Comparison of ENCODE assay signal across 24 cellular contexts in genomic region chr7:124686543-124687161, GRCh38.
"Had no signal": no experiment of that assay in that cellular context is flagged by ENCODE, and none has a peak within 500 bp of the region (broad histone marks: within the 10 kb centered on the region; RNA-seq: fewer than 3 reads in every experiment).

No MANE protein-coding gene starts in this region.

- DNase-seq: cortex of kidney; effector memory CD8-positive, alpha-beta T cell; erythroblast; esophagus squamous epithelium; gastrocnemius medialis; head of caudate nucleus; kidney; left lung; mesendoderm; midbrain; naive thymus-derived CD4-positive, alpha-beta T cell; nephron progenitor cell; nucleus accumbens; ovary; stimulated activated CD4-positive, alpha-beta T cell treated with anti-CD3 and anti-CD28 coated beads, Interleukin-2, amount 100 ng/mL, for 24 hours; stimulated activated CD4-positive, alpha-beta T cell treated with anti-CD3 and anti-CD28 coated beads, Interleukin-4, amount 100 ng/mL, for 24 hours; stimulated activated naive CD4-positive, alpha-beta T cell treated with Interleukin-2 at 50 U/mL for 16 hours; stomach; thyroid gland had no signal

- ATAC-seq: effector memory CD8-positive, alpha-beta T cell; gastrocnemius medialis; left lung; naive thymus-derived CD4-positive, alpha-beta T cell; sciatic nerve; stimulated activated effector memory CD8-positive, alpha-beta T cell treated with anti-CD3 and anti-CD28 coated beads, Interleukin-12 subunit alpha, Interleukin-12 subunit beta, amount 100 ng/mL, for 72 hours had no signal

- H3K4me3 ChIP-seq: esophagus squamous epithelium, gastrocnemius medialis, hepatocyte, left lung, ovary, stomach, thyroid gland, vagina had no signal

- H3K27me3 Mint-ChIP-seq: effector memory CD8-positive, alpha-beta T cell; naive thymus-derived CD4-positive, alpha-beta T cell had no signal

- H3K27me3 ChIP-seq: esophagus squamous epithelium, gastrocnemius medialis, hepatocyte, left lung, ovary, stomach, thyroid gland, vagina had no signal

- H3K4me1 ChIP-seq: esophagus squamous epithelium, gastrocnemius medialis, left lung, stomach, thyroid gland, vagina had no signal

- H3K27ac ChIP-seq: esophagus squamous epithelium, gastrocnemius medialis, hepatocyte, left lung, ovary, stomach, thyroid gland, vagina had no signal

- H3K9me3 Mint-ChIP-seq: nephron progenitor cell had no signal

- H3K79me2 ChIP-seq: hepatocyte had no signal

- H3K4me1 Mint-ChIP-seq: naive thymus-derived CD4-positive, alpha-beta T cell; nephron progenitor cell; stimulated activated effector memory CD8-positive, alpha-beta T cell treated with anti-CD3 and anti-CD28 coated beads, Interleukin-12 subunit alpha, Interleukin-12 subunit beta, amount 100 ng/mL, for 72 hours had no signal

- H3K9me3 ChIP-seq: esophagus squamous epithelium, gastrocnemius medialis, left lung, ovary, stomach, thyroid gland, vagina had no signal

- H3K36me3 ChIP-seq: esophagus squamous epithelium, gastrocnemius medialis, left lung, ovary, stomach, thyroid gland, vagina had no signal

- FAIRE-seq: endometrium, kidney had no signal

- H2AFZ ChIP-seq: hepatocyte had no signal

- H3K4me2 ChIP-seq: hepatocyte had no signal

- H3K27ac Mint-ChIP-seq: effector memory CD8-positive, alpha-beta T cell; naive thymus-derived CD4-positive, alpha-beta T cell; nephron progenitor cell; stimulated activated effector memory CD8-positive, alpha-beta T cell treated with anti-CD3 and anti-CD28 coated beads, Interleukin-12 subunit alpha, Interleukin-12 subunit beta, amount 100 ng/mL, for 72 hours had no signal

- H3K4me3 Mint-ChIP-seq: effector memory CD8-positive, alpha-beta T cell; naive thymus-derived CD4-positive, alpha-beta T cell; nephron progenitor cell; stimulated activated effector memory CD8-positive, alpha-beta T cell treated with anti-CD3 and anti-CD28 coated beads, Interleukin-12 subunit alpha, Interleukin-12 subunit beta, amount 100 ng/mL, for 72 hours had no signal

- H3K36me3 Mint-ChIP-seq: naive thymus-derived CD4-positive, alpha-beta T cell; stimulated activated effector memory CD8-positive, alpha-beta T cell treated with anti-CD3 and anti-CD28 coated beads, Interleukin-12 subunit alpha, Interleukin-12 subunit beta, amount 100 ng/mL, for 72 hours had no signal
